17 cellular contexts compared by ENCODE assay signal in the genomic region with DNA sequence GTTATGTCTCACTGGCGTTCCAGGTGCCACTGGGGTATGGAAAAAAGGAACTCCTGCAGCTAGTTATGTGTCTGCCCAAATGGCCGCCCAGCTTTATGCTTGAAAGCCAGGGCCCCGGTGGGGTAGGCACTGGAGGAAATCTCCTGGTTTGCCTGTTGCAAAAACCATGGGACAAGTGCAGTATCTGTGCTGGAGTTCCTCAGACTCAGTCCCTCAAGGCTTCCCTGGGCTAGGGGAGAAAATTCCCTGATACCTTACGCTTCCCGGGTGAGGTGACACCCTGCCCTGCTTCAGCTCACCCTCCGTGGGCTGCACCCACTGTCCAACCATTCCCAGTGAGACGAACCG.
A peak's percentile ranks its signal among the peaks of the same experiment; 100 is the strongest.
DNase-seq lines count a peak whose midpoint lies in the region; FAIRE-seq and TF ChIP-seq lines count a peak whose summit lies in the region.
"Had no signal": no experiment of that assay in that cellular context is flagged by ENCODE, and none has a peak within 500 bp of the region (broad histone marks: within the 10 kb centered on the region; RNA-seq: fewer than 3 reads in every experiment).

No MANE protein-coding gene starts in this region.

- H3K9me3 ChIP-seq in HUES64 (ENCODE audit: insufficient read depth, low read depth, low read length) = 0 out of 2 replicates have a peak, but pooled peaks cover 4% of the 10 kb centered on the region
- H3K9me3 ChIP-seq in H1 (ENCODE audit: insufficient read depth in 2 of 2, low read depth in 1 of 2, low read length in 1 of 2) = peaks cover 3 to 5% of the 10 kb centered on the region in 2 experiments; a peak in 2 of 4 replicates
- H3K9me3 ChIP-seq in mesodermal cell (ENCODE audit: control insufficient read depth, low read length) = peaks cover 13% of the 10 kb centered on the region

- H4K91ac ChIP-seq in H1 (replicated peaks; ENCODE audit: insufficient read length, low read length) = no peak overlapping the region

- no peaks in the 10 kb centered on the region for H3K27me3 Mint-ChIP-seq in progenitor cell of endocrine pancreas

- 80% methylated on average over 8 of the region's 8 CpGs for WGBS in HUES64
- 87% methylated on average over 8 of the region's 8 CpGs; no CpG with 5 or more reads in 1 of the 2 experiments for WGBS in H1 (ENCODE audit: extremely low coverage in 1 of 2, insufficient coverage in 1 of 2, insufficient read length in 1 of 2, insufficient replicate concordance in 2 of 2, low coverage in 1 of 2, low lambda C conversion rate in 2 of 2, missing lambda C conversion rate in 1 of 2), 2 experiments
- 80 to 85% methylated on average over 4 to 8 of the region's 8 CpGs for WGBS in mesodermal cell (ENCODE audit: insufficient coverage in 2 of 2), 2 experiments

- H2BK120ac ChIP-seq in H1 (replicated peaks; ENCODE audit: low read depth, low read length) = no peak overlapping the region

- TF ChIP-seq RAD21 in H1 (IDR thresholded peaks at IDR 0.05 in 1 of 2, conservative IDR thresholded peaks at IDR 0.05 in 1 of 2; ENCODE audit: low read depth in 2 of 2, low read length in 2 of 2) = no peak

- H3K9ac ChIP-seq in HUES64 (ENCODE audit: low read depth, low read length) (0 out of 2 replicates have a peak overlapping the region, but pooled peaks have one; percentile 26), H1 (replicated peaks in 1 of 4; ENCODE audit: extremely low read depth in 1 of 4, low read depth in 3 of 4, low read length in 3 of 4) (no peak overlapping the region)
- H3K9ac ChIP-seq: SK-N-SH had no signal

- H3K9me3 Mint-ChIP-seq in progenitor cell of endocrine pancreas (ENCODE audit: low read depth) = peaks cover 25% of the 10 kb centered on the region

- H3K23ac ChIP-seq in H1 (ENCODE audit: insufficient read length) = no peak overlapping the region

- TF ChIP-seq EP300 in H1 (IDR thresholded peaks at IDR 0.05; ENCODE audit: borderline replicate concordance in 1 of 2, low read depth in 2 of 2, low read length in 2 of 2) = no peak

- peak overlapping the region; percentile 80; the same call in 1 of the 2 replicates for H4K8ac ChIP-seq in H1 (ENCODE audit: extremely low read depth, insufficient read depth, low read length)

- H2AK5ac ChIP-seq in H1 (ENCODE audit: low read depth, low read length) = no peak overlapping the region

- TF ChIP-seq CTCF in H1 (IDR thresholded peaks at IDR 0.05; ENCODE audit: control extremely low read depth in 1 of 3, insufficient read depth in 1 of 3, low read depth in 1 of 3, low read length in 3 of 3) (no peak), progenitor cell of endocrine pancreas (IDR thresholded peaks at IDR 0.05; ENCODE audit: unreplicated experiment) (no peak)

- CTCF ChIA-PET in H1 (lab: Charles Lee; ENCODE audit: partially characterized antibody) = interaction anchor here (0.6 to 2.4 kb wide), 5 partner anchors 11 to 94 kb away, joined by 3 to 6 read pairs (median 3); no protein-coding TSS in a partner anchor

- H3K79me1 ChIP-seq in H1 (ENCODE audit: low read depth, low read length) = no peaks in the 10 kb centered on the region

- POLR2A ChIA-PET in H1 (lab: Charles Lee; ENCODE audit: partially characterized antibody) = interaction anchor here (0.7 to 1.3 kb wide), 3 partner anchors 8 to 17 kb away, joined by 3 to 4 read pairs (median 3); no protein-coding TSS in a partner anchor

- H3K4me1 ChIP-seq in HUES64 (ENCODE audit: insufficient read depth, low read length) = peaks cover 25% of the 10 kb centered on the region
- peaks cover 3 to 12% (median 8%) of the 10 kb centered on the region in 4 experiments; a peak in 6 of 7 replicates for H3K4me1 ChIP-seq in H1 (replicated peaks in 1 of 4; ENCODE audit: control insufficient read depth in 3 of 4, insufficient read depth in 4 of 4, low read length in 3 of 4)
- no peaks in the 10 kb centered on the region for H3K4me1 ChIP-seq in mesodermal cell (ENCODE audit: control insufficient read depth, insufficient read depth, low read length, poor library complexity, severe bottlenecking)

- no peak for FAIRE-seq in H1 (lab: Jason Lieb, UNC)

- H3K4me3 ChIP-seq in HUES64 (ENCODE audit: low read length) (peak overlapping the region; percentile 28; the same call in 1 of the 2 replicates), H1 (ENCODE audit: extremely low read depth in 1 of 4, insufficient read depth in 2 of 4, low read depth in 3 of 4, low read length in 4 of 4) (no peak overlapping the region; a peak in 1 of 8 replicates), mesodermal cell (ENCODE audit: extremely low read depth, insufficient read depth, low read length, poor library complexity, severe bottlenecking) (no peak overlapping the region)
- H3K4me3 ChIP-seq: PC-9 had no signal

- peak overlapping the region; percentile 90 for H2BK12ac ChIP-seq in H1 (ENCODE audit: low read depth, low read length)

- no peaks in the 10 kb centered on the region for H3K23me2 ChIP-seq in H1 (ENCODE audit: low read depth, low read length)

- peaks cover 13% of the 10 kb centered on the region for H3K36me3 Mint-ChIP-seq in progenitor cell of endocrine pancreas (ENCODE audit: insufficient read depth)
- H3K36me3 Mint-ChIP-seq: CD8-positive, alpha-beta T cell had no signal

- 0 out of 2 replicates have a peak overlapping the region, but pooled peaks have one; percentile 63 for H3K27ac ChIP-seq in HUES64 (ENCODE audit: low read depth, low read length)
- H3K27ac ChIP-seq in H1 (ENCODE audit: low read depth, low read length) = peak overlapping the region; percentile 34; the same call in 1 of the 2 replicates
- H3K27ac ChIP-seq in mesodermal cell (ENCODE audit: low read depth, low read length, severe bottlenecking) = peak overlapping the region; percentile 59
- H3K27ac ChIP-seq: PC-9 had no signal

- H3K4ac ChIP-seq in H1 (replicated peaks; ENCODE audit: insufficient read length, low read depth, low read length) = no peak overlapping the region

- H2BK15ac ChIP-seq in H1 (ENCODE audit: low read length) = no peak overlapping the region

- TF ChIP-seq POLR2A in H1 (IDR thresholded peaks at IDR 0.05; ENCODE audit: control extremely low read depth in 1 of 2, low read depth in 2 of 2, low read length in 2 of 2) = no peak

- no peak overlapping the region for H4K5ac ChIP-seq in H1 (ENCODE audit: insufficient read length, low read depth, low read length)

- peak overlapping the region; percentile 56 for H3K4me3 Mint-ChIP-seq in progenitor cell of endocrine pancreas (ENCODE audit: low read depth)
- H3K4me3 Mint-ChIP-seq: CD8-positive, alpha-beta T cell had no signal

- no peaks in the 10 kb centered on the region for H3K36me3 ChIP-seq in HUES64 (ENCODE audit: insufficient read depth, low read length)
- H3K36me3 ChIP-seq in H1 (ENCODE audit: control insufficient read depth in 2 of 4, insufficient read depth in 4 of 4, low read length in 3 of 4) = no peaks in the 10 kb centered on the region
- H3K36me3 ChIP-seq in mesodermal cell (ENCODE audit: control insufficient read depth, insufficient read depth, low read length) = no peaks in the 10 kb centered on the region

- peak overlapping the region; percentile 63 for H3K27ac Mint-ChIP-seq in progenitor cell of endocrine pancreas
- H3K27ac Mint-ChIP-seq: CD8-positive, alpha-beta T cell had no signal

- H3K56ac ChIP-seq in H1 (replicated peaks; ENCODE audit: insufficient read length, low read depth, low read length) = no peak overlapping the region

- H3K18ac ChIP-seq in H1 (ENCODE audit: extremely low read depth, low read length) = no peak overlapping the region

- 0 out of 2 replicates have a peak overlapping the region, but pooled peaks have one; percentile 16 for H2BK5ac ChIP-seq in H1 (ENCODE audit: low read depth, low read length)

- DNase-seq in H1 (ENCODE audit: low read depth in 1 of 2, low spot score in 2 of 2) = no peak
- DNase-seq in progenitor cell of endocrine pancreas (ENCODE audit: low spot score, unreplicated experiment) = no peak
- no peak for DNase-seq in HCEC 1CT
- DNase-seq in NCI-H510A treated with DMSO at 0.1 percent for 48 hours (lab: John Stamatoyannopoulos, UW) = no peak
- DNase-seq in AML-193 (lab: John Stamatoyannopoulos, UW) = no peak
- DNase-seq in SHP77 (lab: John Stamatoyannopoulos, UW) = no peak
- DNase-seq: CD8-positive, alpha-beta T cell; DND-41; GF-D8; GOT3; NCI-H2029 treated with DMSO at 0.1 percent for 48 hours; NCI-H526 treated with DMSO at 0.1 percent for 48 hours; NK-92 treated with Interleukin-12 subunit alpha and Interleukin-12 subunit beta, amount 100 ng/mL, for 24 hours; PC-9; SK-N-SH had no signal

- peak overlapping the region; percentile 38 to 52; a peak in 3 of 4 replicates for H3K4me2 ChIP-seq in H1 (ENCODE audit: insufficient read depth in 1 of 2, low read depth in 2 of 2, low read length in 2 of 2)
- H3K4me2 ChIP-seq: PC-9, SK-N-SH had no signal

- 0 out of 2 replicates have a peak overlapping the region, but pooled peaks have one; percentile 93 for H2BK20ac ChIP-seq in H1 (ENCODE audit: low read length)

- peaks cover 9% of the 10 kb centered on the region for H3K4me1 Mint-ChIP-seq in progenitor cell of endocrine pancreas (ENCODE audit: low read depth)

- H3K79me2 ChIP-seq in H1 (ENCODE audit: control insufficient read depth in 1 of 2, insufficient read depth in 2 of 2, low read length in 2 of 2) = no peaks in the 10 kb centered on the region

- H3K14ac ChIP-seq in H1 (ENCODE audit: insufficient read length) = no peak overlapping the region

- H3K27me3 ChIP-seq in HUES64 (ENCODE audit: insufficient read depth, low read length) (no peaks in the 10 kb centered on the region), H1 (replicated peaks in 1 of 4; ENCODE audit: control insufficient read depth in 3 of 4, extremely low read depth in 1 of 4, insufficient read depth in 3 of 4, low read length in 3 of 4) (no peaks in the 10 kb centered on the region)

- peak overlapping the region; percentile 96; the same call in 1 of the 2 replicates for H2AFZ ChIP-seq in H1 (ENCODE audit: low read length)
- H2AFZ ChIP-seq: PC-9 had no signal

- H4K20me1 ChIP-seq in H1 (replicated peaks in 1 of 2; ENCODE audit: control insufficient read depth in 1 of 2, insufficient read depth in 2 of 2, low read length in 2 of 2) = no peaks in the 10 kb centered on the region

TF ChIP-seq in H1, 55 proteins besides CTCF, POLR2A, EP300 and RAD21 (continues in another document):
- TF ChIP-seq NANOG (IDR thresholded peaks at IDR 0.05; ENCODE audit: insufficient read depth, low read depth, low read length, poor library complexity, severe bottlenecking) = no peak
- TF ChIP-seq SIRT6 (IDR thresholded peaks at IDR 0.05; ENCODE audit: low read length) = no peak
- no peak for TF ChIP-seq SP4 (IDR thresholded peaks at IDR 0.05; ENCODE audit: low read length)
- TF ChIP-seq, protein P1, sequence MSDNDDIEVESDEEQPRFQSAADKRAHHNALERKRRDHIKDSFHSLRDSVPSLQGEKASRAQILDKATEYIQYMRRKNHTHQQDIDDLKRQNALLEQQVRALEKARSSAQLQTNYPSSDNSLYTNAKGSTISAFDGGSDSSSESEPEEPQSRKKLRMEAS (IDR thresholded peaks at IDR 0.05) = no peak
- no peak for TF ChIP-seq SAP30 (IDR thresholded peaks at IDR 0.05; ENCODE audit: insufficient read depth, insufficient replicate concordance, low read length)
- no peak for TF ChIP-seq FOSL1 (IDR thresholded peaks at IDR 0.05; ENCODE audit: insufficient read depth, low read depth, low read length)
- TF ChIP-seq BRCA1 (IDR thresholded peaks at IDR 0.05; ENCODE audit: low read depth, low read length) = no peak
- TF ChIP-seq ZNF274 (IDR thresholded peaks at IDR 0.05; ENCODE audit: borderline replicate concordance, extremely low read depth, low read length) = no peak
